In genomic region chr3:185176756-185177359, GRCh38 we compare ENCODE assay signal across 8 cellular contexts. TPM values are rescaled to one million over a fixed set of nuclear protein-coding genes. Genes with fewer than 3 reads are reported as not detected.
DNase-seq lines count a peak whose midpoint lies in the region; ATAC-seq and TF ChIP-seq lines count a peak whose summit lies in the region.

No MANE protein-coding gene starts in this region.

- H3K4me2 ChIP-seq in OCI-LY7 (ENCODE audit: low read length), result no peak overlapping the region

- H3K4me1 ChIP-seq in OCI-LY7 (ENCODE audit: insufficient read depth, low read length, poor library complexity, severe bottlenecking) (no peaks in the 10 kb centered on the region), colonic mucosa (peaks cover 10% of the 10 kb centered on the region)

- H3K9me3 Mint-ChIP-seq in HFFc6, result no peaks in the 10 kb centered on the region
- H3K9me3 Mint-ChIP-seq in mesothelial cell of epicardium, result no peaks in the 10 kb centered on the region

- H3K27ac Mint-ChIP-seq in HFFc6, result no peak overlapping the region
- no peak overlapping the region for H3K27ac Mint-ChIP-seq in mesothelial cell of epicardium

- H4K20me1 ChIP-seq in OCI-LY7 (ENCODE audit: insufficient read depth, low read length), result no peaks in the 10 kb centered on the region

- CTCF ChIA-PET in OCI-LY7 (lab: Charles Lee; ENCODE audit: unreplicated experiment), result no interaction called here

- no peaks in the 10 kb centered on the region for H3K9me2 ChIP-seq in OCI-LY7 (ENCODE audit: insufficient read depth, low read length)

- no TSS peak for BruUV-seq in OCI-LY7 (replicated peaks; lab: Mats Ljungman, UMichigan)

- ATAC-seq in HG03342 (IDR thresholded peaks at IDR 0.05; ENCODE audit: unreplicated experiment) (no peak), GM21529 (IDR thresholded peaks at IDR 0.05; ENCODE audit: unreplicated experiment) (no peak)

- H3K27ac ChIP-seq in OCI-LY7 (ENCODE audit: low read depth, low read length, poor library complexity, severe bottlenecking) (no peak overlapping the region), colonic mucosa (no peak overlapping the region)

- no peak overlapping the region for H2AFZ ChIP-seq in OCI-LY7 (ENCODE audit: low read length)

- H3K9me3 ChIP-seq in OCI-LY7 (ENCODE audit: low read length) (no peaks in the 10 kb centered on the region), colonic mucosa (no peaks in the 10 kb centered on the region)

- H3K4me3 ChIP-seq in OCI-LY7 (ENCODE audit: low read depth, low read length, poor library complexity, severe bottlenecking) (no peak overlapping the region), colonic mucosa (no peak overlapping the region)

- DNase-seq in DMS153 (lab: John Stamatoyannopoulos, UW) (peak; percentile 15), HFFc6 (peak; percentile 28), OCI-LY7 (ENCODE audit: low spot score) (peak; percentile 38), colonic mucosa (peak; percentile 68), mesothelial cell of epicardium (ENCODE audit: low spot score in 2 of 2, unreplicated experiment in 2 of 2) (peak in 1 of 2 experiments; percentile 59), NCI-H226 (no peak)

- no peak overlapping the region for H3K4me3 Mint-ChIP-seq in HFFc6
- no peak overlapping the region for H3K4me3 Mint-ChIP-seq in mesothelial cell of epicardium

- H3K36me3 Mint-ChIP-seq in HFFc6 (ENCODE audit: low read depth) (no peaks in the 10 kb centered on the region), mesothelial cell of epicardium (no peaks in the 10 kb centered on the region)

- peak; percentile 93 for TF ChIP-seq CTCF in HFFc6 (IDR thresholded peaks at IDR 0.05)
- TF ChIP-seq CTCF in OCI-LY7 (conservative IDR thresholded peaks at IDR 0.05; ENCODE audit: low read length), result peak; percentile 96
- peak; percentile 71 for TF ChIP-seq CTCF in colonic mucosa (IDR thresholded peaks at IDR 0.05)
- TF ChIP-seq CTCF in mesothelial cell of epicardium (IDR thresholded peaks at IDR 0.05; ENCODE audit: unreplicated experiment), result peak; percentile 85

- H3K9ac ChIP-seq in colonic mucosa (ENCODE audit: low read depth in 2 of 2, low read length in 2 of 2), result no peak overlapping the region

- intact Hi-C loops in OCI-LY7 (cut with micrococcal nuclease; ENCODE audit: unreplicated experiment), result loop anchor here (1.0 kb wide), 1 partner anchor 302 kb away; no protein-coding TSS in a partner anchor
- intact Hi-C loops in colonic mucosa (cut with DNase I), result loop anchor here (5.0 kb wide), 2 partner anchors 105 to 300 kb away; no protein-coding TSS in a partner anchor

- peaks cover 18% of the 10 kb centered on the region for H3K4me1 Mint-ChIP-seq in HFFc6 (ENCODE audit: low read depth)
- H3K4me1 Mint-ChIP-seq in mesothelial cell of epicardium, result peaks cover 10% of the 10 kb centered on the region

- H3K79me2 ChIP-seq in OCI-LY7 (ENCODE audit: insufficient read depth, low read depth, low read length), result no peaks in the 10 kb centered on the region

- POLR2A ChIA-PET in OCI-LY7 (lab: Charles Lee), result interaction anchor here (0.7 kb wide), 1 partner anchor 11 kb away, joined by 3 read pairs; no protein-coding TSS in a partner anchor

- H3K27me3 ChIP-seq in colonic mucosa, result no peaks in the 10 kb centered on the region

- H3K27me3 Mint-ChIP-seq in HFFc6 (ENCODE audit: insufficient read depth) (no peaks in the 10 kb centered on the region; the same call in none of the 2 replicates), mesothelial cell of epicardium (ENCODE audit: low read depth) (no peaks in the 10 kb centered on the region)

- H3K36me3 ChIP-seq in OCI-LY7 (ENCODE audit: insufficient read depth, low read length) (no peaks in the 10 kb centered on the region), colonic mucosa (no peaks in the 10 kb centered on the region)

RNA-seq across cellular contexts. Expression of gene C3orf70, which starts 24.0 kb away (rescaled TPM):
- under 1 TPM; 0.02 to 0.14 (median 0.09) TPM for total RNA-seq in HFFc6 (2021; fragmentation: NEBNext Ultra II Directional; extraction: Animal tissue kit (Norgen Biotek cat#: 25700))
- total RNA-seq in OCI-LY7 (2014; rRNA removed; shearing (Covaris generic)), result not detected in 2 replicates
- total RNA-seq in OCI-LY7 (2022) (not detected in 2 replicates), colonic mucosa (10 to 100 TPM in 1 of 2 donors, 1 to 10 TPM in 1; 8.4 to 12.7 TPM), mesothelial cell of epicardium (2.8 to 3.2 TPM (median 3.0 TPM) in 3 replicates)
